Comparison of ENCODE assay signal across 1 cellular context in the genomic region with DNA sequence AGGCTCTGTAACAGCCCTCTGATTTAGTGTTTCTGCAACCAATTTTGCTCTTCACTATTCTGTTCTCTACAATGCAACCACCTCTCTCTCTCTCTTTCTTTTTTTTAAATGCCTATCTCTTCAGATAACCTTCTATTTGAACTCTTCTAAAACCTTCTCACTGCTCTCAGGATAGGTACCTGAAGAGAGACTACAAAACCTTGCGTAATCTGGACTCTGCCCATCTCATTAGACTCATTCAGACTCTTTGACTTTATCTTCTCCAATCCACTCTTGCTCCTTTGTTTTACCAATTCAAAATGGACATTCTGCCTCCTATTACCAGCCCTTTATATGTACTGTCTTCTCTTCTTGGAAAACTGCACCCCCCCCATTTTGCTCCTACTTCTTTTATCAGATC.
TF ChIP-seq lines count a peak whose summit lies in the region.

No MANE protein-coding gene starts in this region.

TF ChIP-seq in WTC11, 78 proteins besides CTCF, POLR2A, EP300 and RAD21 (continued from another document):
- TF ChIP-seq, protein P1, sequence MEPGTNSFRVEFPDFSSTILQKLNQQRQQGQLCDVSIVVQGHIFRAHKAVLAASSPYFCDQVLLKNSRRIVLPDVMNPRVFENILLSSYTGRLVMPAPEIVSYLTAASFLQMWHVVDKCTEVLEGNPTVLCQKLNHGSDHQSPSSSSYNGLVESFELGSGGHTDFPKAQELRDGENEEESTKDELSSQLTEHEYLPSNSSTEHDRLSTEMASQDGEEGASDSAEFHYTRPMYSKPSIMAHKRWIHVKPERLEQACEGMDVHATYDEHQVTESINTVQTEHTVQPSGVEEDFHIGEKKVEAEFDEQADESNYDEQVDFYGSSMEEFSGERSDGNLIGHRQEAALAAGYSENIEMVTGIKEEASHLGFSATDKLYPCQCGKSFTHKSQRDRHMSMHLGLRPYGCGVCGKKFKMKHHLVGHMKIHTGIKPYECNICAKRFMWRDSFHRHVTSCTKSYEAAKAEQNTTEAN (CRISPR knock-in tag; IDR thresholded peaks at IDR 0.05): no peak
- TF ChIP-seq TEAD4 (CRISPR knock-in tag; IDR thresholded peaks at IDR 0.05): no peak
- TF ChIP-seq, protein P2, sequence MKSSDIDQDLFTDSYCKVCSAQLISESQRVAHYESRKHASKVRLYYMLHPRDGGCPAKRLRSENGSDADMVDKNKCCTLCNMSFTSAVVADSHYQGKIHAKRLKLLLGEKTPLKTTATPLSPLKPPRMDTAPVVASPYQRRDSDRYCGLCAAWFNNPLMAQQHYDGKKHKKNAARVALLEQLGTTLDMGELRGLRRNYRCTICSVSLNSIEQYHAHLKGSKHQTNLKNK (CRISPR knock-in tag; IDR thresholded peaks at IDR 0.05): no peak
- TF ChIP-seq RORB (CRISPR knock-in tag; IDR thresholded peaks at IDR 0.05): no peak
- no peak for TF ChIP-seq FOXP1 (CRISPR knock-in tag; IDR thresholded peaks at IDR 0.05; ENCODE audit: borderline replicate concordance)
- no peak for TF ChIP-seq NR1H2 (CRISPR knock-in tag; IDR thresholded peaks at IDR 0.05)
- TF ChIP-seq GABPB1 (CRISPR knock-in tag; IDR thresholded peaks at IDR 0.05): no peak
- no peak for TF ChIP-seq CBFB (CRISPR knock-in tag; IDR thresholded peaks at IDR 0.05; ENCODE audit: low read depth)
- TF ChIP-seq HMGA2 (CRISPR knock-in tag; IDR thresholded peaks at IDR 0.05): no peak
- TF ChIP-seq JUN (CRISPR knock-in tag; IDR thresholded peaks at IDR 0.05): no peak
- TF ChIP-seq FOXJ3 (CRISPR knock-in tag; IDR thresholded peaks at IDR 0.05; ENCODE audit: borderline replicate concordance): no peak
- TF ChIP-seq ZNF396 (CRISPR knock-in tag; IDR thresholded peaks at IDR 0.05; ENCODE audit: borderline replicate concordance): no peak
- no peak for TF ChIP-seq SMAD4 (CRISPR knock-in tag; IDR thresholded peaks at IDR 0.05)
- no peak for TF ChIP-seq KAT7 (CRISPR knock-in tag; IDR thresholded peaks at IDR 0.05; ENCODE audit: borderline replicate concordance)
- TF ChIP-seq TP53 (CRISPR knock-in tag; IDR thresholded peaks at IDR 0.05): no peak
- TF ChIP-seq SP1 (CRISPR knock-in tag; conservative IDR thresholded peaks at IDR 0.05): no peak
